ENCODE assay signal across 1 cellular context in the genomic region with DNA sequence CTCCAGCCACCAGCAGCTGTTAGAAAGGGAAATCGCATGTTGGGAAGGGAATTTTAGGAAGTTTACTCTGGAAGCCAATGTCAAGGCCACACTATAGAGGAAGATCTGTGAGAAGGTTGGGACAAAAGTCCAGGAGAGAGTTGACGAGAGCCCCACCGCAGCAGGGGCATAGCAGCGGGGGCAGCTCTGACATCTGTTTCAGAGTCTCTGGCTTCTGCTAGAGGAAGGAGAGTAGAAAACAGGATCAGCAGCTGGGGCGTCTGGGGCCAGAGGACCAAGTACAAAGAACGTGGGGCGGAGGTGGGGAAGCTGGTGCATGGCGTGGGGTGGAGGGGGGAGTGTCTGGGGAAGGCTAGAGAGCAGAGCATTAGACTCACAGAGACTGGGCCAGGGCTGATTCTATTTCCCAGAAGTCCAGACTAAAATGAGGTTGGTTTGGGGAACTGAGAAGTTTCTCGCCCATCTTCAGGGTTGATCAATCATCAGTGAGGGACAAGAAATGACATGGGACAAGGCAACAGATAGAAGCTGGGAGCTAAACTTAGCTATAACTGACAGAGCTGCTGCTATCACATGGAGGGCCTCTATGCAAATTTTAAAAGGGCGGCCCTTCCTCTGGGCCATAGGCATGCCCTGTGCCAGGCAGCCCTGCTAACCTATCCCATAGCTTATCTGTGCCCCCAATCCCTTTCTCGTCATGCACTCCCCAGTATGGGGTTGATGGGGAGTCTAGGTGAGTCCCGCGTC.
TF ChIP-seq lines count a peak whose summit lies in the region.

No MANE protein-coding gene starts in this region.

TF ChIP-seq in H1, 55 proteins besides CTCF, POLR2A, EP300 and RAD21:
- TF ChIP-seq TAF7 (optimal IDR thresholded peaks at IDR 0.05; ENCODE audit: borderline replicate concordance, low read depth, low read length) = no peak
- TF ChIP-seq, protein P1, sequence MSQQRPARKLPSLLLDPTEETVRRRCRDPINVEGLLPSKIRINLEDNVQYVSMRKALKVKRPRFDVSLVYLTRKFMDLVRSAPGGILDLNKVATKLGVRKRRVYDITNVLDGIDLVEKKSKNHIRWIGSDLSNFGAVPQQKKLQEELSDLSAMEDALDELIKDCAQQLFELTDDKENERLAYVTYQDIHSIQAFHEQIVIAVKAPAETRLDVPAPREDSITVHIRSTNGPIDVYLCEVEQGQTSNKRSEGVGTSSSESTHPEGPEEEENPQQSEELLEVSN (IDR thresholded peaks at IDR 0.05) = 0 out of 2 replicates have a peak, but pooled peaks have one; percentile 14
